ENCODE assay signal across 39 cellular contexts in the genomic region with DNA sequence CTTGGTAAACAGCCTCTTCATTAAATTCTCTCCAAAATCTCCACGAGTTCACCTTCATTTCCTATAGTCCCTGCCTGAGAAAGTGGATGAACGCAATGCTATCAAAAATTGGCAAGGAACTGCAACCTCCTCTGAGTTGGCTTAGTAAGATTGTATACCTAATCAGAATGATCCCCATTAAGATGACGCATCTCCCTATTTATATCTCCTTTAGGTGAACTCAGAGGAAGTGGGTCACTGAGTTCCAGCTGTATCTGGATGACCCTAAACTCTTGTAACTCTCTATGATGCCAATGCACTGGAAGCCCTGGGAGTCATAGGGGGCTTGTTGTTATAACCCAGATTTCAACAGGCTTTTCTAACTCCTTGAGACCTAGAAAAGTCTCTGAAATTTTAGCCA. TPM values are rescaled to one million over a fixed set of nuclear protein-coding genes. Genes with fewer than 3 reads are reported as not detected.
"Had no signal": no experiment of that assay in that cellular context is flagged by ENCODE, and none has a peak within 500 bp of the region (broad histone marks: within the 10 kb centered on the region; RNA-seq: fewer than 3 reads in every experiment).

No MANE protein-coding gene starts in this region.

- H3K27me3 ChIP-seq: ascending aorta, cardiac muscle cell, neural progenitor cell, sigmoid colon, thyroid gland, upper lobe of left lung had no signal

- H3K4me1 ChIP-seq: ascending aorta, gastroesophageal sphincter, lower lobe of right lung, parathyroid adenoma, psoas muscle, sigmoid colon, stomach, thyroid gland, upper lobe of left lung had no signal

- H3K4me2 ChIP-seq: neural progenitor cell had no signal

- ATAC-seq: esophagus mucosa; gastroesophageal sphincter; left lobe of liver; lower lobe of right lung; natural killer cell; psoas muscle; stimulated activated naive B cell treated with anti-CD40 and anti-IgM and Interleukin-4, amounts not matched to agents 10 μg/mL and 1 μg/mL and 100 μg/mL, for 72 hours had no signal

- H2AFZ ChIP-seq: parathyroid adenoma had no signal

- H3K9ac ChIP-seq: neural progenitor cell, parathyroid adenoma had no signal

- H3K27ac ChIP-seq: ascending aorta, cardiac muscle cell, gastroesophageal sphincter, lower lobe of right lung, neural progenitor cell, parathyroid adenoma, psoas muscle, sigmoid colon, stomach, thyroid gland, upper lobe of left lung had no signal

- H3K9me3 ChIP-seq: ascending aorta, gastroesophageal sphincter, lower lobe of right lung, psoas muscle, sigmoid colon, stomach, thyroid gland, upper lobe of left lung had no signal

- DNase-seq: activated CD4-positive, alpha-beta memory T cell treated with anti-CD3 and anti-CD28 coated beads for 36 hours; activated CD4-positive, alpha-beta T cell treated with anti-CD3 and anti-CD28 coated beads, Interleukin-2, amount 10 ng/mL, durations not matched to agents 24 days and 14 days; activated CD4-positive, CD25-positive, alpha-beta regulatory T cell treated with anti-CD3 and anti-CD28 coated beads, Interleukin-2, amount 50 U/mL, for 72 hours; activated CD8-positive, alpha-beta memory T cell treated with anti-CD3 and anti-CD28 coated beads, Interleukin-2, amount 50 U/mL, for 4 hours; activated effector memory CD4-positive, alpha-beta T cell treated with anti-CD3 and anti-CD28 coated beads, Interleukin-2, amount 50 U/mL, for 16 hours; activated naive CD4-positive, alpha-beta T cell treated with anti-CD3 and anti-CD28 coated beads for 36 hours; activated naive CD8-positive, alpha-beta T cell treated with anti-CD3 and anti-CD28 coated beads, Interleukin-2, amount 10 ng/mL, durations not matched to agents 7 days and 5 days; activated T-cell treated with anti-CD3 and anti-CD28 coated beads, Interleukin-2, amount 50 U/mL, for 1 hour; hypothalamus; immature natural killer cell; kidney glomerular epithelial cell; lower lobe of right lung; mesenchymal stem cell; natural killer cell; occipital lobe; psoas muscle; sigmoid colon; small intestine; stimulated activated CD4-positive, alpha-beta T cell treated with anti-CD3 and anti-CD28 coated beads, Interleukin-1b, Interleukin-23, amount 100 ng/mL, for 48 hours; stimulated activated CD4-positive, alpha-beta T cell treated with anti-CD3 and anti-CD28 coated beads, Interleukin-4, amount 100 ng/mL, for 4 hours; stimulated activated CD8-positive, alpha-beta memory T cell treated with anti-CD3 and anti-CD28 coated beads, Interleukin-4, amount 100 ng/mL, for 48 hours; stimulated activated naive B cell treated with anti-CD40 and anti-IgM and Interleukin-4, amounts not matched to agents 10 μg/mL and 1 μg/mL and 100 μg/mL, for 72 hours; stomach; T-helper 9 cell; thyroid gland; upper lobe of left lung had no signal

- H3K36me3 ChIP-seq: ascending aorta, cardiac muscle cell, gastroesophageal sphincter, lower lobe of right lung, neural progenitor cell, sigmoid colon, stomach, thyroid gland, upper lobe of left lung had no signal

- H3K4me3 ChIP-seq: ascending aorta, cardiac muscle cell, gastroesophageal sphincter, lower lobe of right lung, neural progenitor cell, psoas muscle, sigmoid colon, stomach, thyroid gland, upper lobe of left lung had no signal

RNA-seq across cellular contexts. Expression of gene OR10A6, which starts 48.2 kb away (rescaled TPM):
- total RNA-seq: activated CD4-positive, alpha-beta memory T cell treated with anti-CD3 and anti-CD28 coated beads for 36 hours; activated CD4-positive, alpha-beta T cell treated with anti-CD3 and anti-CD28 coated beads, Interleukin-2, amount 10 ng/mL, durations not matched to agents 24 days and 14 days; activated CD8-positive, alpha-beta memory T cell treated with anti-CD3 and anti-CD28 coated beads for 36 hours; activated naive CD4-positive, alpha-beta T cell treated with anti-CD3 and anti-CD28 coated beads for 36 hours; activated naive CD8-positive, alpha-beta T cell treated with anti-CD3 and anti-CD28 coated beads, Interleukin-2, amount 10 ng/mL, durations not matched to agents 7 days and 5 days; activated T-helper 1 cell treated with anti-CD3 and anti-CD28 coated beads, Interleukin-12 subunit alpha, Interleukin-12 subunit beta, Interleukin-2, Interleukin-4 antibody, amounts not matched to agents 30 ng/mL and 10 ng/mL and 1 ng/mL, durations not matched to agents 14 hours and 24 hours and 36 hours; ascending aorta; cardiac muscle cell; cerebellum; endothelial cell of umbilical vein; esophagus mucosa; gastroesophageal sphincter; left lobe of liver; lower lobe of right lung; mononuclear cell; natural killer cell; occipital lobe; psoas muscle; sigmoid colon; T-helper 1 cell treated with Interleukin-12 subunit alpha and Interleukin-12 subunit beta and Interleukin-4 antibody, amounts not matched to agents 30 ng/mL and 1 ng/mL, for 36 hours; thyroid gland; upper lobe of left lung had no signal
- polyA plus RNA-seq: cardiac muscle cell, endothelial cell of umbilical vein, immature natural killer cell, psoas muscle, sigmoid colon, small intestine, stomach had no signal

RNA-seq across cellular contexts. Expression of gene OR5P3, which starts 52.2 kb away (rescaled TPM):
- total RNA-seq: activated CD4-positive, alpha-beta memory T cell treated with anti-CD3 and anti-CD28 coated beads for 36 hours; activated CD4-positive, alpha-beta T cell treated with anti-CD3 and anti-CD28 coated beads, Interleukin-2, amount 10 ng/mL, durations not matched to agents 24 days and 14 days; activated CD8-positive, alpha-beta memory T cell treated with anti-CD3 and anti-CD28 coated beads for 36 hours; activated naive CD4-positive, alpha-beta T cell treated with anti-CD3 and anti-CD28 coated beads for 36 hours; activated naive CD8-positive, alpha-beta T cell treated with anti-CD3 and anti-CD28 coated beads, Interleukin-2, amount 10 ng/mL, durations not matched to agents 7 days and 5 days; activated T-helper 1 cell treated with anti-CD3 and anti-CD28 coated beads, Interleukin-12 subunit alpha, Interleukin-12 subunit beta, Interleukin-2, Interleukin-4 antibody, amounts not matched to agents 30 ng/mL and 10 ng/mL and 1 ng/mL, durations not matched to agents 14 hours and 24 hours and 36 hours; ascending aorta; cardiac muscle cell; cerebellum; endothelial cell of umbilical vein; esophagus mucosa; gastroesophageal sphincter; left lobe of liver; mononuclear cell; natural killer cell; occipital lobe; psoas muscle; sigmoid colon; T-helper 1 cell treated with Interleukin-12 subunit alpha and Interleukin-12 subunit beta and Interleukin-4 antibody, amounts not matched to agents 30 ng/mL and 1 ng/mL, for 36 hours; thyroid gland had no signal
- polyA plus RNA-seq: cardiac muscle cell, endothelial cell of umbilical vein, immature natural killer cell, psoas muscle, sigmoid colon, small intestine, stomach had no signal

RNA-seq across cellular contexts. Expression of gene OR10A3, which starts 58.6 kb away (rescaled TPM):
- total RNA-seq: activated CD4-positive, alpha-beta memory T cell treated with anti-CD3 and anti-CD28 coated beads for 36 hours; activated CD4-positive, alpha-beta T cell treated with anti-CD3 and anti-CD28 coated beads, Interleukin-2, amount 10 ng/mL, durations not matched to agents 24 days and 14 days; activated CD8-positive, alpha-beta memory T cell treated with anti-CD3 and anti-CD28 coated beads for 36 hours; activated naive CD4-positive, alpha-beta T cell treated with anti-CD3 and anti-CD28 coated beads for 36 hours; activated naive CD8-positive, alpha-beta T cell treated with anti-CD3 and anti-CD28 coated beads, Interleukin-2, amount 10 ng/mL, durations not matched to agents 7 days and 5 days; activated T-helper 1 cell treated with anti-CD3 and anti-CD28 coated beads, Interleukin-12 subunit alpha, Interleukin-12 subunit beta, Interleukin-2, Interleukin-4 antibody, amounts not matched to agents 30 ng/mL and 10 ng/mL and 1 ng/mL, durations not matched to agents 14 hours and 24 hours and 36 hours; ascending aorta; cardiac muscle cell; cerebellum; endothelial cell of umbilical vein; esophagus mucosa; gastroesophageal sphincter; left lobe of liver; lower lobe of right lung; mononuclear cell; natural killer cell; occipital lobe; psoas muscle; sigmoid colon; stomach; T-helper 1 cell treated with Interleukin-12 subunit alpha and Interleukin-12 subunit beta and Interleukin-4 antibody, amounts not matched to agents 30 ng/mL and 1 ng/mL, for 36 hours; thyroid gland; upper lobe of left lung had no signal
- polyA plus RNA-seq: cardiac muscle cell, endothelial cell of umbilical vein, immature natural killer cell, psoas muscle, sigmoid colon, small intestine, stomach had no signal
